26 cellular contexts compared by ENCODE assay signal in genomic region chr12:95237315-95237714, GRCh38.
"Had no signal": no experiment of that assay in that cellular context is flagged by ENCODE, and none has a peak within 500 bp of the region (broad histone marks: within the 10 kb centered on the region; RNA-seq: fewer than 3 reads in every experiment).

No MANE protein-coding gene starts in this region.

- H3K36me3 ChIP-seq: gastrocnemius medialis had no signal

- H3K9me3 ChIP-seq: gastrocnemius medialis, tibial nerve had no signal

- H3K4me3 Mint-ChIP-seq: activated B cell treated with CpG ODN at 0.5 μM for 24 hours; activated CD4-positive, alpha-beta T cell treated with anti-CD3 and anti-CD28 coated beads for 36 hours; activated naive CD4-positive, alpha-beta T cell treated with anti-CD3 and anti-CD28 coated beads for 36 hours; activated naive CD8-positive, alpha-beta T cell treated with anti-CD3 and anti-CD28 coated beads, Interleukin-2, amount 10 ng/mL, durations not matched to agents 7 days and 5 days; brain; memory B cell; naive thymus-derived CD4-positive, alpha-beta T cell; neural crest cell; stimulated activated effector memory CD8-positive, alpha-beta T cell treated with anti-CD3 and anti-CD28 coated beads, Interleukin-12 subunit alpha, Interleukin-12 subunit beta, amount 100 ng/mL, for 72 hours; stimulated activated naive CD8-positive, alpha-beta T cell treated with anti-CD3 and anti-CD28 coated beads, Interleukin-15, amount 100 ng/mL, for 72 hours; T-helper 17 cell had no signal

- FAIRE-seq: endothelial cell of umbilical vein had no signal

- H3K9me3 Mint-ChIP-seq: activated B cell treated with CpG ODN at 0.5 μM for 24 hours; activated naive CD4-positive, alpha-beta T cell treated with anti-CD3 and anti-CD28 coated beads for 36 hours; activated naive CD8-positive, alpha-beta T cell treated with anti-CD3 and anti-CD28 coated beads, Interleukin-2, amount 10 ng/mL, durations not matched to agents 7 days and 5 days; memory B cell; naive thymus-derived CD4-positive, alpha-beta T cell; neural crest cell; stimulated activated effector memory CD8-positive, alpha-beta T cell treated with anti-CD3 and anti-CD28 coated beads, Interleukin-12 subunit alpha, Interleukin-12 subunit beta, amount 100 ng/mL, for 72 hours; stimulated activated naive CD8-positive, alpha-beta T cell treated with anti-CD3 and anti-CD28 coated beads, Interleukin-15, amount 100 ng/mL, for 72 hours had no signal

- H3K27ac Mint-ChIP-seq: activated B cell treated with CpG ODN at 0.5 μM for 24 hours; activated CD4-positive, alpha-beta T cell treated with anti-CD3 and anti-CD28 coated beads for 36 hours; activated naive CD4-positive, alpha-beta T cell treated with anti-CD3 and anti-CD28 coated beads for 36 hours; activated naive CD8-positive, alpha-beta T cell treated with anti-CD3 and anti-CD28 coated beads, Interleukin-2, amount 10 ng/mL, durations not matched to agents 7 days and 5 days; brain; memory B cell; naive thymus-derived CD4-positive, alpha-beta T cell; stimulated activated effector memory CD8-positive, alpha-beta T cell treated with anti-CD3 and anti-CD28 coated beads, Interleukin-12 subunit alpha, Interleukin-12 subunit beta, amount 100 ng/mL, for 72 hours; stimulated activated naive CD8-positive, alpha-beta T cell treated with anti-CD3 and anti-CD28 coated beads, Interleukin-15, amount 100 ng/mL, for 72 hours; T-helper 17 cell had no signal

- ATAC-seq: activated CD4-positive, alpha-beta T cell treated with anti-CD3 and anti-CD28 coated beads for 36 hours; esophagus mucosa; gastrocnemius medialis; naive thymus-derived CD4-positive, alpha-beta T cell; stimulated activated effector memory CD8-positive, alpha-beta T cell treated with anti-CD3 and anti-CD28 coated beads, Interleukin-12 subunit alpha, Interleukin-12 subunit beta, amount 100 ng/mL, for 72 hours; stimulated activated naive CD8-positive, alpha-beta T cell treated with anti-CD3 and anti-CD28 coated beads, Interleukin-15, amount 100 ng/mL, for 72 hours; T-helper 17 cell had no signal

- H3K4me3 ChIP-seq: gastrocnemius medialis, skin epidermis, tibial nerve had no signal

- H3K27me3 Mint-ChIP-seq: activated B cell treated with CpG ODN at 0.5 μM for 24 hours; activated CD4-positive, alpha-beta T cell treated with anti-CD3 and anti-CD28 coated beads for 36 hours; activated naive CD8-positive, alpha-beta T cell treated with anti-CD3 and anti-CD28 coated beads, Interleukin-2, amount 10 ng/mL, durations not matched to agents 7 days and 5 days; brain; memory B cell; naive thymus-derived CD4-positive, alpha-beta T cell; stimulated activated naive CD8-positive, alpha-beta T cell treated with anti-CD3 and anti-CD28 coated beads, Interleukin-15, amount 100 ng/mL, for 72 hours; T-helper 17 cell had no signal

- H3K27me3 ChIP-seq: gastrocnemius medialis, tibial nerve had no signal

- DNase-seq: activated B cell treated with CpG ODN at 0.5 μM for 24 hours; activated CD4-positive, alpha-beta T cell treated with anti-CD3 and anti-CD28 coated beads for 36 hours; activated CD4-positive, alpha-beta T cell treated with anti-CD3 and anti-CD28 coated beads, Interleukin-2, amount 50 U/mL, for 4 hours; activated CD8-positive, alpha-beta memory T cell treated with anti-CD3 and anti-CD28 coated beads for 24 hours; activated CD8-positive, alpha-beta memory T cell treated with anti-CD3 and anti-CD28 coated beads, Interleukin-2, amount 50 U/mL, for 4 hours; activated effector memory CD4-positive, alpha-beta T cell treated with Interleukin-2 at 50 U/mL for 16 hours; activated naive CD4-positive, alpha-beta T cell treated with anti-CD3 and anti-CD28 coated beads for 36 hours; activated naive CD8-positive, alpha-beta T cell treated with anti-CD3 and anti-CD28 coated beads, Interleukin-2, amount 10 ng/mL, durations not matched to agents 7 days and 5 days; activated T-cell treated with anti-CD3 and anti-CD28 coated beads, Interleukin-2, amount 50 U/mL, for 48 hours; caudate nucleus; dermis blood vessel endothelial cell; effector CD8-positive, alpha-beta T cell; gastrocnemius medialis; hypothalamus; naive thymus-derived CD4-positive, alpha-beta T cell; stimulated activated CD4-positive, alpha-beta T cell treated with anti-CD3 and anti-CD28 coated beads, Interleukin-1b, Interleukin-23, amount 100 ng/mL, for 48 hours; stimulated activated naive CD8-positive, alpha-beta T cell treated with anti-CD3 and anti-CD28 coated beads, Interleukin-15, amount 100 ng/mL, for 72 hours; T-helper 17 cell had no signal

- H3K27ac ChIP-seq: skin epidermis, tibial nerve had no signal
